8 cellular contexts compared by ENCODE assay signal in the genomic region with DNA sequence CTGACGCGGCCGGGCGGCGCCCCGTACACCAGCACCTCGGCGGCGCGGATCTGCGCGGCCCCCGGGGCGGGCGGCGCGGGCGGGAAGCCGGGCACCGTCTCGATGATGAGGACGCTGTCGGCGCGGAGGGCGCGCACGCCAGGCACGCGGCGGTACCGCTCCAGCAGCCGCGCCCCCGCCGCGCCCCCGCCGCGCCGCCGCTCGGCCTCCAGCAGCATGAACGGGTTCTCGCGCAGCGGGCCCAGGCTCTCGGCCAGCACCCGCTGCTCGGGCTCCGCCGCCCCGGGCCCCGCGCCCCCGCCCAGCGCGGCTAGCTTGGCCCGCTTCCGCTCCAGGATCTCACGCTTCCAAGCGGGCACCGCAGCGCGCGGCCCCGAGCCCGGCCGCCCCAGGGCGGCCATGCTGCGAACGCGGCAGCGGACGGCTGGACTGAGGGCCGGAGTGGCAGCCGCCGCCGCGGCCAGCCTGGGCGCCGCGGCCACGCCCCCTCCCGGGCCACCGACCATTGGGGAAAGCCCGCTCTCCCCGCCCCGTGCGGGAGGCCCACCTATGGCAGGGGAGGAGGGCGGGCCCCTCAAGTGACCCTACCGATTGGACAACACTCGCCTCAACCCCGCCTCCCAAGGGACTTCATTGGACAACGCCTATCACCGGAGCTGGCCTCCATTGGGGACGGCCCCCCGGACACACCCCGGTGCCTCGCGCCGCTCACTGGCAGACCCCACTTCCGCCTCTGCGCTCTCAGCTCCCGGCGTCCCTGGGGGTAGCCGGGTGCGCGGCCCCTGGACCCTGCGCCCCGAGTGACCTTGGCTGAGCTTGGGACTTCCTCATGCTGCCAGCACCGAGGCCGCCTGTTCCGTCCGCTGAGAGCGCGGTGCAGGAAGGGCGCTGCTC. TPM values are rescaled to one million over a fixed set of nuclear protein-coding genes. Genes with fewer than 3 reads are reported as not detected.
DNase-seq lines count a peak whose midpoint lies in the region; ATAC-seq and TF ChIP-seq lines count a peak whose summit lies in the region.

A gene with protein sequence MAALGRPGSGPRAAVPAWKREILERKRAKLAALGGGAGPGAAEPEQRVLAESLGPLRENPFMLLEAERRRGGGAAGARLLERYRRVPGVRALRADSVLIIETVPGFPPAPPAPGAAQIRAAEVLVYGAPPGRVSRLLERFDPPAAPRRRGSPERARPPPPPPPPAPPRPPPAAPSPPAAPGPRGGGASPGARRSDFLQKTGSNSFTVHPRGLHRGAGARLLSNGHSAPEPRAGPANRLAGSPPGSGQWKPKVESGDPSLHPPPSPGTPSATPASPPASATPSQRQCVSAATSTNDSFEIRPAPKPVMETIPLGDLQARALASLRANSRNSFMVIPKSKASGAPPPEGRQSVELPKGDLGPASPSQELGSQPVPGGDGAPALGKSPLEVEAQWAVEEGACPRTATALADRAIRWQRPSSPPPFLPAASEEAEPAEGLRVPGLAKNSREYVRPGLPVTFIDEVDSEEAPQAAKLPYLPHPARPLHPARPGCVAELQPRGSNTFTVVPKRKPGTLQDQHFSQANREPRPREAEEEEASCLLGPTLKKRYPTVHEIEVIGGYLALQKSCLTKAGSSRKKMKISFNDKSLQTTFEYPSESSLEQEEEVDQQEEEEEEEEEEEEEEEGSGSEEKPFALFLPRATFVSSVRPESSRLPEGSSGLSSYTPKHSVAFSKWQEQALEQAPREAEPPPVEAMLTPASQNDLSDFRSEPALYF (minus strand): TSS at position 431 of the 894 bp plus-strand sequence. CDS start 30 bp downstream, at position 401.

- H3K4me3 ChIP-seq in right atrium auricular region (peak within 1 kb of the TSS; percentile 56 to 71), psoas muscle (peak within 1 kb of the TSS; percentile 90), uterus (peak within 1 kb of the TSS; percentile 54 to 57)

- 0 to 1% (median 0%) methylated on average over 38 to 117 of the region's 118 CpGs for WGBS in psoas muscle, 3 donors

- intact Hi-C loops in psoas muscle (cut with DNase I) (no loop called here), uterus (cut with DNase I; ENCODE audit: low total_unique reads) (no loop called here)

- peak within 1 kb of the TSS; percentile 73 to 75 for H3K27ac ChIP-seq in right atrium auricular region
- peak within 1 kb of the TSS; percentile 86 for H3K27ac ChIP-seq in psoas muscle
- peak within 1 kb of the TSS; percentile 50 to 73 for H3K27ac ChIP-seq in uterus

- TF ChIP-seq CTCF in right atrium auricular region (IDR thresholded peaks at IDR 0.05): no peak
- TF ChIP-seq CTCF in psoas muscle (IDR thresholded peaks at IDR 0.05): no peak
- TF ChIP-seq CTCF in uterus (IDR thresholded peaks at IDR 0.05): no peak

- peak; percentile 94 for TF ChIP-seq POLR2A in GM15510 (IDR thresholded peaks at IDR 0.05; ENCODE audit: borderline replicate concordance, extremely low read depth, insufficient read length)
- peak; percentile 81 to 89 for TF ChIP-seq POLR2A in uterus (IDR thresholded peaks at IDR 0.05)

- DNase-seq in NCI-H1694 treated with DMSO at 0.1 percent for 48 hours (lab: John Stamatoyannopoulos, UW): peak; percentile 94
- peak; percentile 94 to 99 (median 98) for DNase-seq in T-helper 2 cell
- peak; percentile 70 to 99 (median 98) for DNase-seq in anterior cingulate cortex (lab: John Stamatoyannopoulos, UW)
- peak; percentile 100 for DNase-seq in right atrium auricular region (ENCODE audit: low spot score)
- DNase-seq in psoas muscle: peak; percentile 100
- peak; percentile 99 for DNase-seq in uterus

- H3K4me1 ChIP-seq in right atrium auricular region (peaks cover 0 to 84% of the 10 kb centered on the region in 2 donors), psoas muscle (peaks cover 62% of the 10 kb centered on the region), uterus (peaks cover 20 to 26% of the 10 kb centered on the region in 2 donors)

- H3K9me3 ChIP-seq in right atrium auricular region: no peaks in the 10 kb centered on the region
- H3K9me3 ChIP-seq in psoas muscle: no peaks in the 10 kb centered on the region
- no peaks in the 10 kb centered on the region for H3K9me3 ChIP-seq in uterus

- no peaks in the 10 kb centered on the region for H3K36me3 ChIP-seq in right atrium auricular region
- no peaks in the 10 kb centered on the region for H3K36me3 ChIP-seq in psoas muscle (ENCODE audit: insufficient read depth in 1 of 2, low read depth in 1 of 2)
- no peaks in the 10 kb centered on the region for H3K36me3 ChIP-seq in uterus

- H3K27me3 ChIP-seq in right atrium auricular region: no peaks in the 10 kb centered on the region
- no peaks in the 10 kb centered on the region for H3K27me3 ChIP-seq in psoas muscle (ENCODE audit: insufficient read depth in 3 of 3, low read length in 2 of 3)
- H3K27me3 ChIP-seq in uterus: no peaks in the 10 kb centered on the region

- ATAC-seq in HG02885 (IDR thresholded peaks at IDR 0.05; ENCODE audit: poor library complexity, unreplicated experiment) (peak; percentile 84), psoas muscle (peak; percentile 97 to 99 (median 98))

RNA-seq across cellular contexts. Expression of the gene that starts here (rescaled TPM):
- 1 to 10 TPM; 6.4 to 6.8 TPM for total RNA-seq in right atrium auricular region
- total RNA-seq in psoas muscle: 10 to 100 TPM in 2 of 4 donors, 1 to 10 TPM in 2; 8.0 to 11.3 (median 9.8) TPM
- polyA plus RNA-seq in psoas muscle: 10 to 100 TPM in 1 of 3 donors, 1 to 10 TPM in 2; 3.6 to 11.1 (median 6.7) TPM
- total RNA-seq in uterus: 10 to 100 TPM in 1 of 4 donors, 1 to 10 TPM in 2, under 1 TPM in 1; 0.29 to 17.1 (median 5.5) TPM

Comparison
In these comparisons a context has a peak if more than half of its experiments do, and no peak if none do; other contexts are left out.
1. Peak in every context shown above with its lines: DNase-seq, ATAC-seq, H3K4me3 ChIP-seq and H3K27ac ChIP-seq.